Comparison of ENCODE assay signal across 24 cellular contexts in genomic region chr3:99668044-99668443, GRCh38. TPM values are rescaled to one million over a fixed set of nuclear protein-coding genes. Genes with fewer than 3 reads are reported as not detected.
"Had no signal": no experiment of that assay in that cellular context is flagged by ENCODE, and none has a peak within 500 bp of the region (broad histone marks: within the 10 kb centered on the region; RNA-seq: fewer than 3 reads in every experiment).

No MANE protein-coding gene starts in this region.

- FAIRE-seq: bronchial epithelial cell had no signal

- H3K27ac ChIP-seq: uterus had no signal

- H3K36me3 ChIP-seq: esophagus muscularis mucosa, gastroesophageal sphincter, uterus had no signal

- H3K4me3 ChIP-seq: esophagus muscularis mucosa, gastroesophageal sphincter, lung, uterus had no signal

- H3K27me3 ChIP-seq: esophagus muscularis mucosa, gastroesophageal sphincter, uterus had no signal

- DNase-seq: activated CD4-positive, alpha-beta T cell treated with anti-CD3 and anti-CD28 coated beads for 36 hours; activated CD4-positive, alpha-beta T cell treated with anti-CD3 and anti-CD28 coated beads, Interleukin-2, amount 50 U/mL, for 4 hours; activated CD8-positive, alpha-beta memory T cell treated with anti-CD3 and anti-CD28 coated beads, Interleukin-2, amount 50 U/mL, for 48 hours; activated naive CD4-positive, alpha-beta T cell; activated T-cell treated with anti-CD3 and anti-CD28 coated beads, Interleukin-2, amount 50 U/mL, for 4 hours; cerebellar nuclear complex; effector CD4-positive, alpha-beta T cell; head of caudate nucleus; islet precursor cell; naive thymus-derived CD4-positive, alpha-beta T cell; occipital lobe; retina; stimulated activated CD4-positive, alpha-beta T cell treated with anti-CD3 and anti-CD28 coated beads, Interleukin-4, amount 100 ng/mL, for 4 hours; substantia nigra; T1000; trophoblast cell; uterus had no signal

- H3K9me3 ChIP-seq: esophagus muscularis mucosa, gastroesophageal sphincter, uterus had no signal

- H3K4me1 ChIP-seq: uterus had no signal

- ATAC-seq: activated CD4-positive, alpha-beta T cell treated with anti-CD3 and anti-CD28 coated beads for 36 hours; activated T-cell treated with anti-CD3 and anti-CD28 coated beads, Interleukin-2, amount 50 U/mL, for 4 hours; gastroesophageal sphincter; naive thymus-derived CD4-positive, alpha-beta T cell; WTC11 had no signal

RNA-seq across cellular contexts. Expression of gene COL8A1, which starts 29.6 kb away (rescaled TPM):
- total RNA-seq: activated CD4-positive, alpha-beta T cell treated with anti-CD3 and anti-CD28 coated beads for 36 hours; activated T-helper 2 cell treated with anti-CD3 and anti-CD28 coated beads, Interferon-gamma antibody, Interleukin-2, Interleukin-4, amounts not matched to agents 10 μg/mL and 5 μg/mL and 100 μg/mL, durations not matched to agents 14 hours and 24 hours and 36 hours; progenitor cell of endocrine pancreas had no signal
- polyA plus RNA-seq: naive thymus-derived CD4-positive, alpha-beta T cell had no signal
